In genomic region chr4:128310266-128310697, GRCh38 we compare ENCODE assay signal across 9 cellular contexts. TPM values are rescaled to one million over a fixed set of nuclear protein-coding genes. Genes with fewer than 3 reads are reported as not detected.
DNase-seq lines count a peak whose midpoint lies in the region; ATAC-seq, FAIRE-seq and TF ChIP-seq lines count a peak whose summit lies in the region.
"Had no signal": no experiment of that assay in that cellular context is flagged by ENCODE, and none has a peak within 500 bp of the region (broad histone marks: within the 10 kb centered on the region; RNA-seq: fewer than 3 reads in every experiment).

No MANE protein-coding gene starts in this region.

- no peaks in the 10 kb centered on the region for H3K9me1 ChIP-seq in keratinocyte (ENCODE audit: control insufficient read depth, extremely low read depth, insufficient read depth, low read length)

- H2AFZ ChIP-seq in astrocyte (ENCODE audit: low read depth, low read length) = no peak overlapping the region
- H2AFZ ChIP-seq in keratinocyte (ENCODE audit: control insufficient read depth, low read length) = no peak overlapping the region

- H3K9me3 ChIP-seq in astrocyte (ENCODE audit: insufficient read depth, low read depth, low read length) = no peaks in the 10 kb centered on the region
- no peaks in the 10 kb centered on the region for H3K9me3 ChIP-seq in keratinocyte (ENCODE audit: control insufficient read depth, low read depth, low read length)

- no peak overlapping the region for H3K4me3 Mint-ChIP-seq in astrocyte (ENCODE audit: unreplicated experiment)

- H3K4me3 ChIP-seq in AG04449 (ENCODE audit: low read depth, low read length) (no peak overlapping the region), astrocyte (ENCODE audit: insufficient read depth, low read depth, low read length) (no peak overlapping the region), keratinocyte (ENCODE audit: control insufficient read depth in 2 of 3, extremely low read depth in 1 of 3, insufficient read depth in 2 of 3, low read depth in 1 of 3, low read length in 3 of 3) (no peak overlapping the region)

- H3K9ac ChIP-seq in astrocyte (ENCODE audit: low read length) = no peak overlapping the region
- no peak overlapping the region for H3K9ac ChIP-seq in keratinocyte (ENCODE audit: control insufficient read depth, extremely low read depth, insufficient read depth, low read length)

- H3K4me1 ChIP-seq in astrocyte (ENCODE audit: insufficient read depth, low read length) = no peaks in the 10 kb centered on the region
- peaks cover 15% of the 10 kb centered on the region for H3K4me1 ChIP-seq in keratinocyte (ENCODE audit: control insufficient read depth, extremely low read depth, insufficient read depth, low read length)

- H3K9me3 Mint-ChIP-seq in astrocyte (ENCODE audit: unreplicated experiment) = no peaks in the 10 kb centered on the region

- H3K36me3 ChIP-seq in astrocyte (ENCODE audit: insufficient read depth, low read length) (no peaks in the 10 kb centered on the region), keratinocyte (ENCODE audit: control insufficient read depth in 2 of 2, extremely low read depth in 1 of 2, insufficient read depth in 2 of 2, low read length in 2 of 2) (no peaks in the 10 kb centered on the region)

- dilution Hi-C loops in keratinocyte (cut with MboI; ENCODE audit: extremely low pct_ligation_motif_present, low sequenced_read_pairs) = no loop called here

- H3K27ac Mint-ChIP-seq in astrocyte (ENCODE audit: unreplicated experiment) = peak overlapping the region; percentile 36

- POLR2A ChIA-PET in AG04449 (lab: Yijun Ruan, JAX) = no interaction called here

- peaks cover 12% of the 10 kb centered on the region for H3K36me3 Mint-ChIP-seq in astrocyte (ENCODE audit: low read depth, unreplicated experiment)

- H3K27me3 ChIP-seq in astrocyte (ENCODE audit: insufficient read depth, low read length) (no peaks in the 10 kb centered on the region), keratinocyte (ENCODE audit: control insufficient read depth, extremely low read depth, insufficient read depth, low read length) (no peaks in the 10 kb centered on the region)

- H3K4me1 Mint-ChIP-seq in astrocyte (ENCODE audit: low read depth, unreplicated experiment) = peaks cover 14% of the 10 kb centered on the region

- no peaks in the 10 kb centered on the region for H3K27me3 Mint-ChIP-seq in astrocyte (ENCODE audit: low read depth, unreplicated experiment)

- H4K20me1 ChIP-seq in astrocyte (ENCODE audit: insufficient read depth, low read length) (no peaks in the 10 kb centered on the region), keratinocyte (ENCODE audit: control insufficient read depth, extremely low read depth, insufficient read depth, low read length) (no peaks in the 10 kb centered on the region)

- H3K4me2 ChIP-seq in astrocyte (ENCODE audit: low read length) (no peak overlapping the region), keratinocyte (ENCODE audit: control insufficient read depth, extremely low read depth, insufficient read depth, low read depth, low read length) (no peak overlapping the region)

- peak; percentile 33 for TF ChIP-seq CTCF in AG04449 (IDR thresholded peaks at IDR 0.05; ENCODE audit: insufficient read depth, low read length, missing control alignments)
- no peak for TF ChIP-seq CTCF in astrocyte (IDR thresholded peaks at IDR 0.05; ENCODE audit: insufficient read depth, low read depth, low read length)
- peak in 2 of 3 experiments; percentile 10 to 54 for TF ChIP-seq CTCF in keratinocyte (optimal IDR thresholded peaks at IDR 0.05 in 1 of 3, IDR thresholded peaks at IDR 0.05 in 1 of 3, conservative IDR thresholded peaks at IDR 0.05 in 1 of 3; ENCODE audit: extremely low read depth in 1 of 3, insufficient read depth in 2 of 3, low read length in 3 of 3)

- no peaks in the 10 kb centered on the region for H3K79me2 ChIP-seq in astrocyte (ENCODE audit: insufficient read depth, low read length)
- H3K79me2 ChIP-seq in keratinocyte (ENCODE audit: control insufficient read depth, insufficient read depth, low read length) = no peaks in the 10 kb centered on the region

- in situ Hi-C loops in KBM-7 (cut with MboI; ENCODE audit: low pct_unique_long_range_greater_than_20kb, low sequenced_read_pairs) = no loop called here

- no peak for ATAC-seq in HG03039 (IDR thresholded peaks at IDR 0.05; ENCODE audit: unreplicated experiment)
- no peak for ATAC-seq in GM21528 (IDR thresholded peaks at IDR 0.05; ENCODE audit: low FRiP score, unreplicated experiment)

- DNase-seq in AG04449 (ENCODE audit: low read depth, low spot score) = no peak
- DNase-seq in NCI-H1092 (lab: John Stamatoyannopoulos, UW) = peak; percentile 55
- no peak for DNase-seq in astrocyte (ENCODE audit: low read depth)
- DNase-seq in keratinocyte (ENCODE audit: low read depth, low spot score) = no peak
- DNase-seq in KBM-7 = no peak
- DNase-seq in putamen (ENCODE audit: low spot score) = no peak
- DNase-seq: activated naive CD4-positive, alpha-beta T cell treated with Interleukin-2 at 50 U/mL for 16 hours had no signal

- FAIRE-seq in astrocyte (lab: Jason Lieb, UNC) = no peak
- FAIRE-seq in keratinocyte (lab: Jason Lieb, UNC) = no peak

- no peak overlapping the region for H3K27ac ChIP-seq in astrocyte (ENCODE audit: low read depth, low read length)
- no peak overlapping the region for H3K27ac ChIP-seq in keratinocyte (ENCODE audit: control insufficient read depth, insufficient read depth, low read length)

- CTCF ChIA-PET in AG04449 (lab: Yijun Ruan, JAX) = no interaction called here

RNA-seq across cellular contexts. Expression of gene PGRMC2, which starts 22.7 kb away (rescaled TPM):
- 158 and 161 TPM in 2 replicates for total RNA-seq in astrocyte
- polyA plus RNA-seq in keratinocyte = 14.6 to 26.7 TPM (median 20.0 TPM) in 3 replicates
- 67.5 TPM for polyA plus RNA-seq in keratinocyte (2011; ENCODE audit: low read depth)
- 13.3 and 27.2 TPM in 2 replicates for polyA plus RNA-seq in keratinocyte (2011; cell fraction: cytosol; rRNA removed)
- polyA plus RNA-seq in keratinocyte (2011; cell fraction: nucleus; rRNA removed) = 35.7 and 49.7 TPM in 2 replicates
- polyA plus RNA-seq in keratinocyte (2012; ENCODE audit: low replicate concordance) = 64.0 and 95.7 TPM in 2 replicates
- polyA minus RNA-seq in keratinocyte = 1.8 to 5.7 TPM (median 2.0 TPM) in 3 replicates
- 9.0 TPM for polyA minus RNA-seq in keratinocyte (2011; cell fraction: cytosol; rRNA and poly(A)+ RNA removed)
- polyA minus RNA-seq in keratinocyte (2011; cell fraction: nucleus; rRNA and poly(A)+ RNA removed) = 7.6 and 14.6 TPM in 2 replicates
